ENCODE assay signal across 1 cellular context in genomic region chr14:77613207-77613606, GRCh38.
TF ChIP-seq lines count a peak whose summit lies in the region.

No MANE protein-coding gene starts in this region.

TF ChIP-seq in endothelial cell of umbilical vein, 7 proteins besides CTCF, POLR2A, EP300 and RAD21:
- TF ChIP-seq FOS (IDR thresholded peaks at IDR 0.05; ENCODE audit: borderline replicate concordance, insufficient read depth, low read length) (no peak), MAX (IDR thresholded peaks at IDR 0.05; ENCODE audit: insufficient read depth, insufficient read length) (no peak), MYC (IDR thresholded peaks at IDR 0.05; ENCODE audit: low read depth, low read length) (no peak), JUN (IDR thresholded peaks at IDR 0.05; ENCODE audit: borderline replicate concordance, insufficient read depth, insufficient read length, low read depth) (no peak), EZH2 (IDR thresholded peaks at IDR 0.05; ENCODE audit: borderline replicate concordance, low read depth, low read length, severe bottlenecking) (no peak), POLR2AphosphoS5 (IDR thresholded peaks at IDR 0.05; ENCODE audit: insufficient read depth, low read depth, low read length) (no peak), GATA2 (IDR thresholded peaks at IDR 0.05; ENCODE audit: insufficient read depth, insufficient read length, low read depth, low read length) (no peak)
